Comparison of ENCODE assay signal across 8 cellular contexts in the genomic region with DNA sequence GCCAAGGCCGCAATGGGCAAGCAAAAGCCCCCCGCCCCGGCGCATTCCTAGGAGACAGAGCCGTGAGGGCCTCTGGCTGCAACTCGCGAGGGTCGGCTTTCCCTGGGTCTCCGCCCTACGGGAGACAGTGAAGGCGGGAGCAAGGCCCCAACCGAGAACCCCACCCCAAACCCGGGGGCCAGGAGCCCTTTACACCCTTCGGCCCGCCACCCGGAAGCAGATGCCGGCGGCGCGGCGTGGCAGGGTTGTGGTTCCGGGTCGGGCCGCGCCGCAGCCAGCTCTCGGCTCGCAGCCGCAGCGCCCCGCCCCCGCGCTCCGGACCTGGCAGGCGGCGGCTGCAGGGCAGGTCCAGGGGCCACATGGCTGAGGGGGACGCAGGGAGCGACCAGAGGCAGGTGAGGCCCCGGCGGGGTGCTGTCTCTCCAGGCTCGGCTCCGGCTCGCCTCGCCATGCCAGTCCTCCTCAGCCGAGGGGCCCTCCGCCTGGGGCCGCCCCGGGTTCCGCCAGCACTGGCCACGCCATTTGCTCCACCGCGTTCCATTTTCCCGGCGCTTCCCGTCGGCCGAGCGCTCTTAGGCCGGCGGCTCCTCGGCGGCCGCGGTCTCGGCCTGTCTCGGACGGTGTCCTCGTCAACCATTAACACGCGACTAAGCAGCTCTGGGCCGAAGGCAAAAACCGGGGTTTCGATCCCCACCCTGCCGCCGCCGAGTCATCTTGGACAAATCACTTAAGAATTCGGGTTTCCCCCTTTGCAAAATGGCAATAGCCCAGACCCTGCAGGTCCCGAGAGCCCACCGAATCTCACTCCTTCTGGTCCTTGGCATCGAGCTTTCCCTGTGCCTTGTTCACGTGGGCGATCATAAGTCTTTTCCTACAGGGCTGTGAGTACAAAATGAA. TPM values are rescaled to one million over a fixed set of nuclear protein-coding genes. Genes with fewer than 3 reads are reported as not detected.
DNase-seq lines count a peak whose midpoint lies in the region; ATAC-seq, FAIRE-seq and TF ChIP-seq lines count a peak whose summit lies in the region.

A gene with protein sequence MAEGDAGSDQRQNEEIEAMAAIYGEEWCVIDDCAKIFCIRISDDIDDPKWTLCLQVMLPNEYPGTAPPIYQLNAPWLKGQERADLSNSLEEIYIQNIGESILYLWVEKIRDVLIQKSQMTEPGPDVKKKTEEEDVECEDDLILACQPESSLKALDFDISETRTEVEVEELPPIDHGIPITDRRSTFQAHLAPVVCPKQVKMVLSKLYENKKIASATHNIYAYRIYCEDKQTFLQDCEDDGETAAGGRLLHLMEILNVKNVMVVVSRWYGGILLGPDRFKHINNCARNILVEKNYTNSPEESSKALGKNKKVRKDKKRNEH (plus strand): TSS at position 273 of the 897 bp plus-strand sequence. CDS start 87 bp downstream, at position 360.

- intact Hi-C loops in Right ventricle myocardium superior (cut with DNase I) (no loop called here), pancreas (cut with DNase I) (no loop called here)

- no peaks in the 10 kb centered on the region for H3K4me1 ChIP-seq in pancreas
- H3K4me1 ChIP-seq in thymus (ENCODE audit: control insufficient read depth, insufficient read depth, low read length): no peaks in the 10 kb centered on the region

- H3K9me3 ChIP-seq in pancreas (no peaks in the 10 kb centered on the region), thymus (ENCODE audit: control insufficient read depth) (no peaks in the 10 kb centered on the region)

- H3K4me3 ChIP-seq in pancreas (peak within 1 kb of the TSS; percentile 62 to 94 (median 89)), thymus (ENCODE audit: low read length) (peak within 1 kb of the TSS; percentile 77)

- H3K36me3 ChIP-seq in pancreas (no peaks in the 10 kb centered on the region), thymus (ENCODE audit: control insufficient read depth, insufficient read depth) (no peaks in the 10 kb centered on the region)

- no peak for TF ChIP-seq CTCF in pancreas (IDR thresholded peaks at IDR 0.05)

- no peak for FAIRE-seq in pancreas (lab: Jason Lieb, UNC)

- WGBS in pancreas, 2 donors: 1 to 2% methylated on average over 68 to 82 of the region's 82 CpGs
- WGBS in thymus: 3% methylated on average over 82 of the region's 82 CpGs

- ATAC-seq in Right ventricle myocardium superior (ENCODE audit: poor library complexity) (peak; percentile 100), pancreas (peak; percentile 99 to 100 (median 99))

- DNase-seq in GDM1 (lab: John Stamatoyannopoulos, UW): peak; percentile 31
- peak; percentile 41 for DNase-seq in GOT3 (lab: John Stamatoyannopoulos, UW)
- DNase-seq in M059J (ENCODE audit: low read depth): peak; percentile 82
- peak; percentile 60 to 83 for DNase-seq in SW 1271 (lab: John Stamatoyannopoulos, UW)
- DNase-seq in activated naive CD8-positive, alpha-beta T cell treated with anti-CD3 and anti-CD28 coated beads, Interleukin-2, amount 50 U/mL, for 16 hours (ENCODE audit: low read depth, low spot score): peak; percentile 63
- DNase-seq in Right ventricle myocardium superior: peak; percentile 91
- peak; percentile 77 to 93 (median 84) for DNase-seq in pancreas

- H3K27me3 ChIP-seq in pancreas (peaks cover 0 to 12% (median 2%) of the 10 kb centered on the region in 4 donors), thymus (ENCODE audit: control insufficient read depth, insufficient read depth) (peaks cover 12% of the 10 kb centered on the region)

- H3K27ac ChIP-seq in pancreas: peak within 1 kb of the TSS; percentile 65 to 86 (median 70)
- no peak within 1 kb of the TSS for H3K27ac ChIP-seq in thymus (ENCODE audit: low read depth)

RNA-seq across cellular contexts. Expression of the gene that starts here (rescaled TPM):
- total RNA-seq in M059J (2014; rRNA removed; shearing (Covaris generic)): 16.5 and 24.3 TPM in 2 replicates
- 17.5 TPM for total RNA-seq in Right ventricle myocardium superior
- total RNA-seq in pancreas: 10 to 100 TPM; 12.4 to 23.7 (median 18.5) TPM
- polyA plus RNA-seq in pancreas: 1 to 10 TPM; 7.1 to 8.0 TPM
- polyA plus RNA-seq in thymus: 17.5 TPM

Comparison
In these comparisons a context has a peak if more than half of its experiments do, and no peak if none do; other contexts are left out.
1. DNase-seq: peak in every context shown above with its lines; median percentile 91 in Right ventricle myocardium superior; 84 in pancreas; 82 in M059J; 72 in SW 1271; 63 in activated naive CD8-positive, alpha-beta T cell treated with anti-CD3 and anti-CD28 coated beads, Interleukin-2, amount 50 U/mL, for 16 hours; 41 in GOT3; 31 in GDM1.